1 cellular context compared by ENCODE assay signal in genomic region chr5:95925939-95926338, GRCh38.
TF ChIP-seq lines count a peak whose summit lies in the region.

No MANE protein-coding gene starts in this region.

TF ChIP-seq in SK-N-SH treated with all-trans-retinoic acid at 6 μM for 48 hours, 23 proteins besides CTCF, POLR2A, EP300 and RAD21 (continued from another document):
- no peak for TF ChIP-seq TSHZ2 (CRISPR knock-in tag; IDR thresholded peaks at IDR 0.05)
- TF ChIP-seq POU6F1 (CRISPR knock-in tag; IDR thresholded peaks at IDR 0.05; ENCODE audit: borderline replicate concordance, low read depth) = no peak
- TF ChIP-seq TCF4 (CRISPR knock-in tag; IDR thresholded peaks at IDR 0.05; ENCODE audit: borderline replicate concordance) = no peak
- no peak for TF ChIP-seq CREB5 (CRISPR knock-in tag; IDR thresholded peaks at IDR 0.05; ENCODE audit: low read depth)
